ENCODE assay signal across 8 cellular contexts in the genomic region with DNA sequence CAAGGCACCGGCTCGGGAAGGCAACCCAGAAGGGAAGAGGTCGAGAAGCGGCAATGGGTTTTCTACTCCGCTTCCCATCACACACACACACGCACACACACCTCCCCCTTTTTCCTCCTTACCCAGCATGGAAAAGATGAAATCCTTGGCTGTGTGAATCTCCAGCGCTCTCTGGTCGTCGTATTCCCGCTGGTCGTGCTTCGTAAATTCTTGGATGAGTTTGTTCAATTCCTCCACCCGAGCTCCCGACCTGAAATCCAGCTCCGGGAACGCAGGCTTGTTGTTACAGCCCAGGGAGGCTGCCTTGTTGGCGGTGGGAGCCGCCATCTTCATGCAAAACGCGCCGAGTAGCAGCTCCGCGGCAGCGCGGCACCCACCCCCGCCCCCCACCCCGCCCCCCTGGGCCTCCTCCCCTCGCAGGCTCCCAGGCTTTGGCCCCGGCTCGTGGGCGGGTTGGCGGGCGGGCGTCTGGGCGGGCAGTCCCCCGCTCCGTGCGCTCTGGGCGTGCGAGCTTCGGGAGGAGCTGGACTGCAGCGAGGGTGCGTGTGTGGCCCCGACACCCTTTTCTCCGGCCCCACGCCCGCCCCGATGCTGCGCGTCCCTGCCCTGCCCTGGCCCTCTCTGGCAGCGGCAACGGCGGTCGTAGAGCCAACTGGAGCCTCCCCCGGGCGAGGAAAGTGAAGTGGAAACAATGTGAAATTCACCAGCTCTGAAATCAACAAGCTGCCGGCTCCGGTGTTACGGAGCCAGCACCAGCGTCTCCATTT. TPM values are rescaled to one million over a fixed set of nuclear protein-coding genes. Genes with fewer than 3 reads are reported as not detected.
A peak's percentile ranks its signal among the peaks of the same experiment; 100 is the strongest.
DNase-seq lines count a peak whose midpoint lies in the region; ATAC-seq and TF ChIP-seq lines count a peak whose summit lies in the region.

A gene with protein sequence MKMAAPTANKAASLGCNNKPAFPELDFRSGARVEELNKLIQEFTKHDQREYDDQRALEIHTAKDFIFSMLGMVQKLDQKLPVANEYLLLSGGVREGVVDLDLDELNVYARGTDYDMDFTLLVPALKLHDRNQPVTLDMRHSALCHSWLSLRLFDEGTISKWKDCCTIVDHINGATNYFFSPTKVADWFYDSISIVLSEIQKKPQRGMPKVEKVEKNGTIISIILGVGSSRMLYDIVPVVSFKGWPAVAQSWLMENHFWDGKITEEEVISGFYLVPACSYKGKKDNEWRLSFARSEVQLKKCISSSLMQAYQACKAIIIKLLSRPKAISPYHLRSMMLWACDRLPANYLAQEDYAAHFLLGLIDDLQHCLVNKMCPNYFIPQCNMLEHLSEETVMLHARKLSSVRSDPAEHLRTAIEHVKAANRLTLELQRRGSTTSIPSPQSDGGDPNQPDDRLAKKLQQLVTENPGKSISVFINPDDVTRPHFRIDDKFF (minus strand): TSS at position 349 of the 767 bp plus-strand sequence. CDS start 16 bp downstream, at position 333.

- peak within 1 kb of the TSS; percentile 98 to 99 (median 99) for H3K4me3 Mint-ChIP-seq in brain

- peak in 1 of 2 experiments; percentile 47 for TF ChIP-seq CTCF in brain (conservative IDR thresholded peaks at IDR 0.05)

- peaks cover 50% of the 10 kb centered on the region for H3K4me1 Mint-ChIP-seq in brain

- H3K27ac Mint-ChIP-seq in brain, result peak within 1 kb of the TSS; percentile 97 to 99 (median 98)

- DNase-seq in NCI-H1417 treated with DMSO at 0.1 percent for 48 hours (lab: John Stamatoyannopoulos, UW), result peak; percentile 74
- DNase-seq in T-helper 22 cell (ENCODE audit: low read depth), result peak; percentile 59
- DNase-seq in hippocampal formation (lab: John Stamatoyannopoulos, UW), result peak; percentile 81 to 83
- peak; percentile 67 for DNase-seq in renal cortical epithelial cell (ENCODE audit: low read depth)
- no peak for DNase-seq in COLO829 (ENCODE audit: low spot score)

- H3K9me3 Mint-ChIP-seq in brain, result no peaks in the 10 kb centered on the region

- peaks cover 16% of the 10 kb centered on the region for H3K27me3 Mint-ChIP-seq in brain

- ATAC-seq in GM18511 (IDR thresholded peaks at IDR 0.05; ENCODE audit: unreplicated experiment) (peak; percentile 63), HG02798 (IDR thresholded peaks at IDR 0.05; ENCODE audit: poor library complexity, unreplicated experiment) (peak; percentile 78)

- H3K36me3 Mint-ChIP-seq in brain, result no peaks in the 10 kb centered on the region

RNA-seq across cellular contexts. Expression of the gene that starts here (rescaled TPM):
- polyA plus RNA-seq in brain (ENCODE audit: insufficient read depth, low read depth, low replicate concordance), result 12.2 TPM
- total RNA-seq in renal cortical epithelial cell, result 13.9 and 61.8 TPM in 2 replicates
